Comparison of ENCODE assay signal across 17 cellular contexts in genomic region chr5:162503796-162504195, GRCh38.
DNase-seq lines count a peak whose midpoint lies in the region; ATAC-seq and TF ChIP-seq lines count a peak whose summit lies in the region.
"Had no signal": no experiment of that assay in that cellular context is flagged by ENCODE, and none has a peak within 500 bp of the region (broad histone marks: within the 10 kb centered on the region; RNA-seq: fewer than 3 reads in every experiment).

No MANE protein-coding gene starts in this region.

- no peak for TF ChIP-seq POLR2A in GM18505 (IDR thresholded peaks at IDR 0.05; ENCODE audit: borderline replicate concordance, extremely low read depth, insufficient read depth, insufficient read length)

- ATAC-seq in sciatic nerve (peak; percentile 30), GM18505 (IDR thresholded peaks at IDR 0.05; ENCODE audit: unreplicated experiment) (no peak), HG03280 (IDR thresholded peaks at IDR 0.05; ENCODE audit: unreplicated experiment) (no peak)
- ATAC-seq: A549 had no signal

- intact Hi-C loops in sciatic nerve (cut with DNase I), result no loop called here

- DNase-seq in RPMI7951 (ENCODE audit: low read depth) (peak; percentile 22), foreskin melanocyte (peak; percentile 94), sciatic nerve (ENCODE audit: low spot score) (no peak), AG08395 (ENCODE audit: low spot score) (no peak)
- DNase-seq: 8988T; ACHN; C1 segment of cervical spinal cord; Caco-2; CD4-positive, alpha-beta memory T cell; DMS153; DND-41; GOT3; H7; HCEC 1CT had no signal

Comparison
In these comparisons a context has a peak if more than half of its experiments do, and no peak if none do; other contexts are left out.
1. DNase-seq: peak in RPMI7951 (single experiment) and foreskin melanocyte (single experiment); none in sciatic nerve (single experiment) and AG08395 (single experiment).